In the genomic region with DNA sequence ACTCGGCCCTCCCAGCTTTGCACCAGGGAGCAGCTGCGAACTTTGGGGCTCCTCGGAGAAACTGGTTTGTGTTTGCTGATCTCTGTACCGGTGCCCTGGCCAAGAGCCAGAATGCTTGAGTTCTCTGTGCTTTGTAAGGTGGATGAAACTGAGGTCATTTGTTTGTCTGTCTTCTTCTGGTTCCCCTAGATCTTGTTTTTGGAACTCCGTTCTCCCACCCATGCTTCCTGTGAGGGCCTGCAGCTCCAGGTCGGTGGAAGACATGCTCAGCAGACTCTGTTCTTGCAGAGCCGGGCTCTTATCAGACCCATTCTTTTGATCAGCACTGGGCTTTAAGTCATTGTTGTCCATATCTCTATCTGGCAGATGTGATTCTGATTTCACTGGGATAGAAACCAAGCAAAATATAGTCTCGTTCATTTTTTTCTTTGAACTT, we compare ENCODE assay signal across 8 cellular contexts. TPM values are rescaled to one million over a fixed set of nuclear protein-coding genes. Genes with fewer than 3 reads are reported as not detected.
DNase-seq lines count a peak whose midpoint lies in the region; ATAC-seq and TF ChIP-seq lines count a peak whose summit lies in the region.

No MANE protein-coding gene starts in this region.

- H3K9me3 ChIP-seq in left ventricle myocardium inferior (replicated peaks): no peaks in the 10 kb centered on the region
- no peaks in the 10 kb centered on the region for H3K9me3 ChIP-seq in mammary epithelial cell (replicated peaks; ENCODE audit: insufficient read depth, low read length)

- no peak for TF ChIP-seq CTCF in left ventricle myocardium inferior (IDR thresholded peaks at IDR 0.05; ENCODE audit: borderline replicate concordance)
- TF ChIP-seq CTCF in mammary epithelial cell (conservative IDR thresholded peaks at IDR 0.05 in 1 of 2, IDR thresholded peaks at IDR 0.05 in 1 of 2; ENCODE audit: extremely low read depth in 1 of 2, insufficient read depth in 1 of 2, low read depth in 1 of 2, low read length in 2 of 2): no peak
- no peak for TF ChIP-seq CTCF in coronary artery (IDR thresholded peaks at IDR 0.05)

- peak overlapping the region; percentile 75 for H3K4me3 Mint-ChIP-seq in activated T-cell treated with anti-CD3 and anti-CD28 coated beads, Interleukin-2, amount 50 U/mL, for 4 hours
- peak overlapping the region; percentile 73 to 83 for H3K4me3 Mint-ChIP-seq in stimulated activated naive B cell treated with anti-CD40 and anti-IgM and Interleukin-4, amounts not matched to agents 10 μg/mL and 1 μg/mL and 100 μg/mL, for 72 hours

- ATAC-seq in activated T-cell treated with anti-CD3 and anti-CD28 coated beads, Interleukin-2, amount 50 U/mL, for 4 hours: peak; percentile 8 to 22
- peak in 1 of 2 donors; percentile 6 for ATAC-seq in stimulated activated naive B cell treated with anti-CD40 and anti-IgM and Interleukin-4, amounts not matched to agents 10 μg/mL and 1 μg/mL and 100 μg/mL, for 72 hours (replicated peaks)
- ATAC-seq in HG02678 (IDR thresholded peaks at IDR 0.05; ENCODE audit: unreplicated experiment): no peak

- intact Hi-C loops in left ventricle myocardium inferior (cut with micrococcal nuclease) (no loop called here), mammary epithelial cell (cut with micrococcal nuclease) (no loop called here)

- H3K4me2 ChIP-seq in mammary epithelial cell (ENCODE audit: insufficient read depth, low read depth, low read length): no peak overlapping the region

- H2AFZ ChIP-seq in mammary epithelial cell (ENCODE audit: low read depth, low read length): no peak overlapping the region

- H3K9me3 Mint-ChIP-seq in activated T-cell treated with anti-CD3 and anti-CD28 coated beads, Interleukin-2, amount 50 U/mL, for 4 hours: no peaks in the 10 kb centered on the region
- H3K9me3 Mint-ChIP-seq in stimulated activated naive B cell treated with anti-CD40 and anti-IgM and Interleukin-4, amounts not matched to agents 10 μg/mL and 1 μg/mL and 100 μg/mL, for 72 hours: no peaks in the 10 kb centered on the region

- H4K20me1 ChIP-seq in mammary epithelial cell (ENCODE audit: insufficient read depth, low read length): no peaks in the 10 kb centered on the region

- H3K27me3 ChIP-seq in left ventricle myocardium inferior (ENCODE audit: low read depth) (peaks cover 17% of the 10 kb centered on the region), mammary epithelial cell (ENCODE audit: insufficient read depth, low read length) (no peaks in the 10 kb centered on the region)

- no peak overlapping the region for H3K9ac ChIP-seq in mammary epithelial cell (ENCODE audit: insufficient read depth, low read length)

- BruUV-seq in mammary epithelial cell (replicated peaks; lab: Mats Ljungman, UMichigan): no TSS peak

- DNase-seq in activated CD4-positive, CD25-positive, alpha-beta regulatory T cell treated with anti-CD3 and anti-CD28 coated beads, Interleukin-2, amount 50 U/mL, for 72 hours: peak; percentile 35
- DNase-seq in activated CD4-positive, CD25-positive, alpha-beta regulatory T cell (lab: John Stamatoyannopoulos, UW): no peak
- DNase-seq in activated T-cell treated with anti-CD3 and anti-CD28 coated beads, Interleukin-2, amount 50 U/mL, for 4 hours: no peak
- DNase-seq in left ventricle myocardium inferior (peak; percentile 59), mammary epithelial cell (no peak), coronary artery (ENCODE audit: low spot score) (no peak)
- no peak for DNase-seq in stimulated activated naive B cell treated with anti-CD40 and anti-IgM and Interleukin-4, amounts not matched to agents 10 μg/mL and 1 μg/mL and 100 μg/mL, for 72 hours

- H3K27me3 Mint-ChIP-seq in activated T-cell treated with anti-CD3 and anti-CD28 coated beads, Interleukin-2, amount 50 U/mL, for 4 hours (ENCODE audit: low read depth): peaks cover 53% of the 10 kb centered on the region
- peaks cover 0 to 4% of the 10 kb centered on the region in 2 donors for H3K27me3 Mint-ChIP-seq in stimulated activated naive B cell treated with anti-CD40 and anti-IgM and Interleukin-4, amounts not matched to agents 10 μg/mL and 1 μg/mL and 100 μg/mL, for 72 hours

- peaks cover 8% of the 10 kb centered on the region for H3K36me3 ChIP-seq in left ventricle myocardium inferior
- H3K36me3 ChIP-seq in mammary epithelial cell (ENCODE audit: insufficient read depth, low read length): no peaks in the 10 kb centered on the region

- WGBS in mammary epithelial cell (ENCODE audit: low coverage, missing lambda C conversion rate): 98% methylated on average over 8 of the region's 8 CpGs

- H3K79me2 ChIP-seq in mammary epithelial cell (ENCODE audit: insufficient read depth, low read length): no peaks in the 10 kb centered on the region

- peak overlapping the region; percentile 84 for H3K27ac ChIP-seq in left ventricle myocardium inferior (replicated peaks)
- no peak overlapping the region for H3K27ac ChIP-seq in mammary epithelial cell (ENCODE audit: insufficient read depth, low read depth, low read length)
- H3K27ac ChIP-seq in coronary artery: peak overlapping the region in 1 of 2 donors; percentile 36

- CTCF ChIA-PET in mammary epithelial cell (lab: Charles Lee; ENCODE audit: low non-redundant PET): no interaction called here

- H3K4me3 ChIP-seq in left ventricle myocardium inferior (peak overlapping the region; percentile 31), mammary epithelial cell (replicated peaks in 1 of 3; ENCODE audit: insufficient read depth in 1 of 3, low read depth in 2 of 3, low read length in 3 of 3) (no peak overlapping the region), coronary artery (no peak overlapping the region)

- in situ Hi-C loops in mammary epithelial cell (cut with MboI; ENCODE audit: low sequenced_read_pairs in 2 of 2): no loop called here

- dilution Hi-C loops in mammary epithelial cell (cut with HindIII; ENCODE audit: low sequenced_read_pairs): no loop called here

- peak overlapping the region; percentile 92 for H3K27ac Mint-ChIP-seq in stimulated activated naive B cell treated with anti-CD40 and anti-IgM and Interleukin-4, amounts not matched to agents 10 μg/mL and 1 μg/mL and 100 μg/mL, for 72 hours

- H3K4me1 ChIP-seq in left ventricle myocardium inferior (peaks cover 54% of the 10 kb centered on the region), mammary epithelial cell (ENCODE audit: insufficient read depth, low read length) (peaks cover 6% of the 10 kb centered on the region)

- H3K4me1 Mint-ChIP-seq in activated T-cell treated with anti-CD3 and anti-CD28 coated beads, Interleukin-2, amount 50 U/mL, for 4 hours (ENCODE audit: low read depth): peaks cover 39% of the 10 kb centered on the region
- H3K4me1 Mint-ChIP-seq in stimulated activated naive B cell treated with anti-CD40 and anti-IgM and Interleukin-4, amounts not matched to agents 10 μg/mL and 1 μg/mL and 100 μg/mL, for 72 hours: peaks cover 17 to 25% of the 10 kb centered on the region in 2 donors

- no peaks in the 10 kb centered on the region for H3K36me3 Mint-ChIP-seq in activated T-cell treated with anti-CD3 and anti-CD28 coated beads, Interleukin-2, amount 50 U/mL, for 4 hours (ENCODE audit: insufficient read depth)
- H3K36me3 Mint-ChIP-seq in stimulated activated naive B cell treated with anti-CD40 and anti-IgM and Interleukin-4, amounts not matched to agents 10 μg/mL and 1 μg/mL and 100 μg/mL, for 72 hours: no peaks in the 10 kb centered on the region

RNA-seq across cellular contexts. Expression of a gene that starts 31.4 kb away (rescaled TPM):
- under 1 TPM; 0.05 TPM for total RNA-seq in activated T-cell treated with anti-CD3 and anti-CD28 coated beads, Interleukin-2, amount 50 U/mL, for 4 hours
- total RNA-seq in left ventricle myocardium inferior (23.5 TPM), mammary epithelial cell (under 1 TPM; 0.17 to 0.21 TPM)
- 0.11 TPM for polyA plus RNA-seq in mammary epithelial cell
- polyA minus RNA-seq in mammary epithelial cell: 17.6 TPM

Comparison
In these comparisons a context has a peak if more than half of its experiments do, and no peak if none do; other contexts are left out.
1. DNase-seq: peak in activated CD4-positive, CD25-positive, alpha-beta regulatory T cell treated with anti-CD3 and anti-CD28 coated beads, Interleukin-2, amount 50 U/mL, for 72 hours (single experiment) and left ventricle myocardium inferior (single experiment); none in activated CD4-positive, CD25-positive, alpha-beta regulatory T cell (0 of 4), activated T-cell treated with anti-CD3 and anti-CD28 coated beads, Interleukin-2, amount 50 U/mL, for 4 hours (single experiment), stimulated activated naive B cell treated with anti-CD40 and anti-IgM and Interleukin-4, amounts not matched to agents 10 μg/mL and 1 μg/mL and 100 μg/mL, for 72 hours (single experiment), mammary epithelial cell (single experiment) and coronary artery (single experiment).
2. RNA of a gene that starts 31.4 kb away (total RNA-seq): 23.5 TPM in left ventricle myocardium inferior (single experiment); 0.17 to 0.21 TPM in mammary epithelial cell and 0.05 TPM in activated T-cell treated with anti-CD3 and anti-CD28 coated beads, Interleukin-2, amount 50 U/mL, for 4 hours; every median in the first group is over 10 times any median in the second.